Comparison of ENCODE assay signal across 9 cellular contexts in the genomic region with DNA sequence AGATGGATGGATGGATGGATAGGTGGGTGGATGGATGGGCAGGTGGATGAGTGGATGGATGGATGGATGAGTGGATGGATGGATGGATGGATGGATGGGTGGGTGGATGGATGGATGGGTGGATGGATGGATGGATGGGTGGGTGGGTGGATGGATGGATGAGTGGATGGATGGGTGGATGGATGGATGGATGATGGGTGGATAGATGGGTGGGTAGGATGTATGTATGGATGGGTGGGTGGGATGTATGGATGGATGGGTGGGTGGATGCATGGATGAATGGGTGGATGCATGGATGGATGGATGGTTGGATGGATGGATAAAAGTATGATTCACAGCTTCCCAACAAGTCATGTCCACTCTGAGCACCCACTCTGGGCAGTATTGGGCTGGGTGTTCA. TPM values are rescaled to one million over a fixed set of nuclear protein-coding genes. Genes with fewer than 3 reads are reported as not detected.
"Had no signal": no experiment of that assay in that cellular context is flagged by ENCODE, and none has a peak within 500 bp of the region (broad histone marks: within the 10 kb centered on the region; RNA-seq: fewer than 3 reads in every experiment).

No MANE protein-coding gene starts in this region.

RNA-seq across cellular contexts. Expression of a gene that starts 5.2 kb away (rescaled TPM):
- total RNA-seq: suprapubic skin, temporal lobe, transverse colon, upper lobe of right lung, ureter, urinary bladder, vagina had no signal
- polyA plus RNA-seq: stomach had no signal

RNA-seq across cellular contexts. Expression of a gene that starts 29.7 kb away (rescaled TPM):
- total RNA-seq: thyroid gland, ureter, vagina had no signal
